ENCODE assay signal across 8 cellular contexts in the genomic region with DNA sequence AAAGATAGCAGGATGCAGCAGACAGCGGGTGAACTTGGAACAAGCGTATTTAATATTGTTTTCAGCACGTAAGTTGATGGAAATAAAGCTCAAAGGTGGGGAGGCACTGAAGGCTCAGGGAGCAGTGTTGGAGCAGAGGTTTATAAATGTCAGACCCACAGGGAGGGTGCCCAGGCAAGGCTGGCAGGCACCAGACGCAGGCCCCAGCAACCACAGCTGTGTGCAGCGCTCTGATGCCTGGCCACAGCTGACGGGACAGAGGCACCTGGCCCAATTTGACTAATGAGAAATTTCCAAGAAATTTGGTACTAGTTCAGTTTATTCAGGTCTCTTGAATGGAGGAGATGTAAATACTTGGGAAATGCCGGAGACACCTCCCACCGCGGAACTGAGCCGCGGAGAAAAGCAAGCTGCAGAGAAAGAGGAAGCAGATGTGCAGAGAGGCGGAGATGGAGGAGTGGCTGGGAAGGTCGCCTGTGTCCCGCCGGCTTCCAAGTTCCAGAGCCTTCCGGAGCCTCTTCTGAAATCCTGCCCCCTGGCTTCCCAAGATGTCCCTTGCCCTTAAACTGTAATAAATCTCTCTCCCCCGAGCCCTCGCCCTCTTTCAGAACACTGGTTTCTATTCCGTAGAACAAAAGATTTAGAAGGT. TPM values are rescaled to one million over a fixed set of nuclear protein-coding genes. Genes with fewer than 3 reads are reported as not detected.
DNase-seq lines count a peak whose midpoint lies in the region; ATAC-seq and TF ChIP-seq lines count a peak whose summit lies in the region.

No MANE protein-coding gene starts in this region.

- peak; percentile 5 for DNase-seq in activated CD4-positive, alpha-beta T cell treated with anti-CD3 and anti-CD28 coated beads for 36 hours
- no peak for DNase-seq in activated CD4-positive, alpha-beta T cell treated with anti-CD3 and anti-CD28 coated beads, Interleukin-2, amount 50 U/mL, for 48 hours
- DNase-seq in WTC11 (ENCODE audit: low spot score) (peak; percentile 66), NCI-H1105 (lab: John Stamatoyannopoulos, UW) (no peak), OCI-LY7 (ENCODE audit: low spot score) (no peak), SJCRH30 (no peak)

- H3K9me2 ChIP-seq in OCI-LY7 (ENCODE audit: insufficient read depth, low read length), result no peaks in the 10 kb centered on the region

- intact Hi-C loops in activated CD4-positive, alpha-beta T cell treated with anti-CD3 and anti-CD28 coated beads for 36 hours (cut with DNase I, micrococcal nuclease), result no loop called here
- intact Hi-C loops in OCI-LY7 (cut with micrococcal nuclease; ENCODE audit: unreplicated experiment), result no loop called here

- H3K27me3 Mint-ChIP-seq in activated CD4-positive, alpha-beta T cell treated with anti-CD3 and anti-CD28 coated beads for 36 hours, result peaks cover 15% of the 10 kb centered on the region
- peaks cover 10% of the 10 kb centered on the region for H3K27me3 Mint-ChIP-seq in WTC11 (ENCODE audit: low read depth)
- peaks cover 32% of the 10 kb centered on the region for H3K27me3 Mint-ChIP-seq in stimulated activated memory B cell treated with anti-CD40 and anti-IgM and Interleukin-4, amounts not matched to agents 10 μg/mL and 1 μg/mL and 100 μg/mL, for 72 hours

- CTCF ChIA-PET in activated CD4-positive, alpha-beta T cell treated with anti-CD3 and anti-CD28 coated beads for 36 hours (lab: Charles Lee), result interaction anchor here (1.1 kb wide), 1 partner anchor 34 kb away, joined by 4 read pairs; no protein-coding TSS in a partner anchor
- CTCF ChIA-PET in WTC11 (lab: Charles Lee), result interaction anchor here (0.6 to 2.5 kb wide), 10 partner anchors 11 to 512 kb away, joined by 3 to 15 read pairs (median 4); no protein-coding TSS in a partner anchor
- CTCF ChIA-PET in OCI-LY7 (lab: Charles Lee; ENCODE audit: unreplicated experiment), result no interaction called here

- no peaks in the 10 kb centered on the region for H3K79me2 ChIP-seq in OCI-LY7 (ENCODE audit: insufficient read depth, low read depth, low read length)

- no peak for TF ChIP-seq CTCF in WTC11 (IDR thresholded peaks at IDR 0.05)
- no peak for TF ChIP-seq CTCF in OCI-LY7 (conservative IDR thresholded peaks at IDR 0.05; ENCODE audit: low read length)

- POLR2A ChIA-PET in activated CD4-positive, alpha-beta T cell treated with anti-CD3 and anti-CD28 coated beads for 36 hours (lab: Charles Lee), result no interaction called here
- POLR2A ChIA-PET in WTC11 (lab: Charles Lee) (no interaction called here), OCI-LY7 (lab: Charles Lee) (no interaction called here)

- H4K20me1 ChIP-seq in OCI-LY7 (ENCODE audit: insufficient read depth, low read length), result no peaks in the 10 kb centered on the region

- H3K9me3 ChIP-seq in OCI-LY7 (ENCODE audit: low read length) (no peaks in the 10 kb centered on the region), SJCRH30 (replicated peaks) (no peaks in the 10 kb centered on the region)

- no peak overlapping the region for H3K4me3 Mint-ChIP-seq in activated CD4-positive, alpha-beta T cell treated with anti-CD3 and anti-CD28 coated beads for 36 hours
- peak overlapping the region; percentile 70 for H3K4me3 Mint-ChIP-seq in WTC11
- H3K4me3 Mint-ChIP-seq in stimulated activated memory B cell treated with anti-CD40 and anti-IgM and Interleukin-4, amounts not matched to agents 10 μg/mL and 1 μg/mL and 100 μg/mL, for 72 hours, result peak overlapping the region; percentile 57

- H3K27ac ChIP-seq in OCI-LY7 (ENCODE audit: low read depth, low read length, poor library complexity, severe bottlenecking), result no peak overlapping the region
- H3K27ac ChIP-seq in SJCRH30, result no peak overlapping the region

- peaks cover 9% of the 10 kb centered on the region for H3K4me1 Mint-ChIP-seq in activated CD4-positive, alpha-beta T cell treated with anti-CD3 and anti-CD28 coated beads for 36 hours
- H3K4me1 Mint-ChIP-seq in WTC11, result peaks cover 34% of the 10 kb centered on the region
- H3K4me1 Mint-ChIP-seq in stimulated activated memory B cell treated with anti-CD40 and anti-IgM and Interleukin-4, amounts not matched to agents 10 μg/mL and 1 μg/mL and 100 μg/mL, for 72 hours, result peaks cover 11% of the 10 kb centered on the region

- ATAC-seq in activated CD4-positive, alpha-beta T cell treated with anti-CD3 and anti-CD28 coated beads for 36 hours, result no peak
- ATAC-seq in WTC11, result peak; percentile 87
- no peak for ATAC-seq in stimulated activated memory B cell treated with anti-CD40 and anti-IgM and Interleukin-4, amounts not matched to agents 10 μg/mL and 1 μg/mL and 100 μg/mL, for 72 hours

- H2AFZ ChIP-seq in OCI-LY7 (ENCODE audit: low read length), result no peak overlapping the region

- H3K4me1 ChIP-seq in OCI-LY7 (ENCODE audit: insufficient read depth, low read length, poor library complexity, severe bottlenecking) (no peaks in the 10 kb centered on the region), SJCRH30 (no peaks in the 10 kb centered on the region)

- no peaks in the 10 kb centered on the region for H3K36me3 ChIP-seq in OCI-LY7 (ENCODE audit: insufficient read depth, low read length)
- no peaks in the 10 kb centered on the region for H3K36me3 ChIP-seq in SJCRH30

- H3K9me3 Mint-ChIP-seq in activated CD4-positive, alpha-beta T cell treated with anti-CD3 and anti-CD28 coated beads for 36 hours (ENCODE audit: low read depth), result no peaks in the 10 kb centered on the region
- no peaks in the 10 kb centered on the region for H3K9me3 Mint-ChIP-seq in WTC11
- no peaks in the 10 kb centered on the region for H3K9me3 Mint-ChIP-seq in stimulated activated memory B cell treated with anti-CD40 and anti-IgM and Interleukin-4, amounts not matched to agents 10 μg/mL and 1 μg/mL and 100 μg/mL, for 72 hours

- BruUV-seq in OCI-LY7 (replicated peaks; lab: Mats Ljungman, UMichigan), result no TSS peak

- no peaks in the 10 kb centered on the region for H3K36me3 Mint-ChIP-seq in activated CD4-positive, alpha-beta T cell treated with anti-CD3 and anti-CD28 coated beads for 36 hours (ENCODE audit: low read depth)
- H3K36me3 Mint-ChIP-seq in WTC11, result no peaks in the 10 kb centered on the region
- no peaks in the 10 kb centered on the region for H3K36me3 Mint-ChIP-seq in stimulated activated memory B cell treated with anti-CD40 and anti-IgM and Interleukin-4, amounts not matched to agents 10 μg/mL and 1 μg/mL and 100 μg/mL, for 72 hours

- H3K27ac Mint-ChIP-seq in activated CD4-positive, alpha-beta T cell treated with anti-CD3 and anti-CD28 coated beads for 36 hours, result peak overlapping the region; percentile 42
- 0 out of 2 replicates have a peak overlapping the region, but pooled peaks have one; percentile 37 for H3K27ac Mint-ChIP-seq in WTC11
- peak overlapping the region; percentile 30 for H3K27ac Mint-ChIP-seq in stimulated activated memory B cell treated with anti-CD40 and anti-IgM and Interleukin-4, amounts not matched to agents 10 μg/mL and 1 μg/mL and 100 μg/mL, for 72 hours

- H3K4me2 ChIP-seq in OCI-LY7 (ENCODE audit: low read length), result no peak overlapping the region

- H3K27me3 ChIP-seq in SJCRH30, result no peaks in the 10 kb centered on the region

- peak overlapping the region; percentile 33 for H3K4me3 ChIP-seq in iPS-11a (ENCODE audit: low read depth, low read length)
- H3K4me3 ChIP-seq in OCI-LY7 (ENCODE audit: low read depth, low read length, poor library complexity, severe bottlenecking), result no peak overlapping the region
- H3K4me3 ChIP-seq in SJCRH30, result no peak overlapping the region

TF ChIP-seq in WTC11, 78 proteins besides CTCF, POLR2A, EP300 and RAD21:
- TF ChIP-seq SP1 (CRISPR knock-in tag; conservative IDR thresholded peaks at IDR 0.05) (0 out of 2 replicates have a peak, but pooled peaks have one; percentile 23), FOXK1 (CRISPR knock-in tag; IDR thresholded peaks at IDR 0.05) (no peak), TEAD1 (CRISPR knock-in tag; IDR thresholded peaks at IDR 0.05) (no peak), GTF2I (CRISPR knock-in tag; conservative IDR thresholded peaks at IDR 0.05) (no peak)
- TF ChIP-seq, protein P1, sequence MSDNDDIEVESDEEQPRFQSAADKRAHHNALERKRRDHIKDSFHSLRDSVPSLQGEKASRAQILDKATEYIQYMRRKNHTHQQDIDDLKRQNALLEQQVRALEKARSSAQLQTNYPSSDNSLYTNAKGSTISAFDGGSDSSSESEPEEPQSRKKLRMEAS (CRISPR knock-in tag; IDR thresholded peaks at IDR 0.05), result 0 out of 2 replicates have a peak, but pooled peaks have one; percentile 33

RNA-seq across cellular contexts. Expression of gene PLXNA4, which starts 38.3 kb away (rescaled TPM):
- total RNA-seq in activated CD4-positive, alpha-beta T cell treated with anti-CD3 and anti-CD28 coated beads for 36 hours, result under 1 TPM; 0.07 to 0.09 TPM
- 0.41 to 0.81 TPM (median 0.46 TPM) in 3 replicates for total RNA-seq in WTC11 (2021)
- not detected in 2 replicates for total RNA-seq in OCI-LY7 (2014; rRNA removed; shearing (Covaris generic))
- total RNA-seq in OCI-LY7 (2022), result not detected in 2 replicates
- 11.2 and 11.5 TPM in 2 replicates for total RNA-seq in SJCRH30 (2014; rRNA removed; shearing (Covaris generic))

Comparison
In these comparisons a context has a peak if more than half of its experiments do, and no peak if none do; other contexts are left out.
1. DNase-seq: peak in activated CD4-positive, alpha-beta T cell treated with anti-CD3 and anti-CD28 coated beads for 36 hours (single experiment) and WTC11 (single experiment); none in activated CD4-positive, alpha-beta T cell treated with anti-CD3 and anti-CD28 coated beads, Interleukin-2, amount 50 U/mL, for 48 hours (0 of 2), NCI-H1105 (single experiment), OCI-LY7 (single experiment) and SJCRH30 (0 of 2).
2. Peak in every context shown above with its lines, with median percentiles within 50 percentile points of each other: H3K27ac Mint-ChIP-seq.